In genomic region chr13:32496574-32497160, GRCh38 we compare ENCODE assay signal across 1 cellular context.
TF ChIP-seq lines count a peak whose summit lies in the region.

No MANE protein-coding gene starts in this region.

TF ChIP-seq in K562, 482 proteins besides CTCF, POLR2A, EP300 and RAD21:
- TF ChIP-seq CBFA2T3 (IDR thresholded peaks at IDR 0.05) (peak; percentile 56), NR3C1 (CRISPR knock-in tag; IDR thresholded peaks at IDR 0.05) (no peak), SMARCA4 (IDR thresholded peaks at IDR 0.05) (peak; percentile 46; the same call in 1 of the 2 replicates), TCF3 (CRISPR knock-in tag; IDR thresholded peaks at IDR 0.05) (peak; percentile 48; the same call in 1 of the 2 replicates), OTX1 (CRISPR knock-in tag; IDR thresholded peaks at IDR 0.05) (no peak), ARID1B (IDR thresholded peaks at IDR 0.05) (peak; percentile 68), ETV5 (CRISPR knock-in tag; IDR thresholded peaks at IDR 0.05; ENCODE audit: low read depth) (0 out of 2 replicates have a peak, but pooled peaks have one; percentile 24), CEBPB (tag; IDR thresholded peaks at IDR 0.05) (peak; percentile 74), DPF2 (IDR thresholded peaks at IDR 0.05) (peak; percentile 50; the same call in 1 of the 2 replicates), CBFA2T2 (conservative IDR thresholded peaks at IDR 0.05) (0 out of 2 replicates have a peak, but pooled peaks have one; percentile 28)
- TF ChIP-seq, protein P1, sequence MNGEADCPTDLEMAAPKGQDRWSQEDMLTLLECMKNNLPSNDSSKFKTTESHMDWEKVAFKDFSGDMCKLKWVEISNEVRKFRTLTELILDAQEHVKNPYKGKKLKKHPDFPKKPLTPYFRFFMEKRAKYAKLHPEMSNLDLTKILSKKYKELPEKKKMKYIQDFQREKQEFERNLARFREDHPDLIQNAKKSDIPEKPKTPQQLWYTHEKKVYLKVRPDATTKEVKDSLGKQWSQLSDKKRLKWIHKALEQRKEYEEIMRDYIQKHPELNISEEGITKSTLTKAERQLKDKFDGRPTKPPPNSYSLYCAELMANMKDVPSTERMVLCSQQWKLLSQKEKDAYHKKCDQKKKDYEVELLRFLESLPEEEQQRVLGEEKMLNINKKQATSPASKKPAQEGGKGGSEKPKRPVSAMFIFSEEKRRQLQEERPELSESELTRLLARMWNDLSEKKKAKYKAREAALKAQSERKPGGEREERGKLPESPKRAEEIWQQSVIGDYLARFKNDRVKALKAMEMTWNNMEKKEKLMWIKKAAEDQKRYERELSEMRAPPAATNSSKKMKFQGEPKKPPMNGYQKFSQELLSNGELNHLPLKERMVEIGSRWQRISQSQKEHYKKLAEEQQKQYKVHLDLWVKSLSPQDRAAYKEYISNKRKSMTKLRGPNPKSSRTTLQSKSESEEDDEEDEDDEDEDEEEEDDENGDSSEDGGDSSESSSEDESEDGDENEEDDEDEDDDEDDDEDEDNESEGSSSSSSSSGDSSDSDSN (IDR thresholded peaks at IDR 0.05; ENCODE audit: borderline replicate concordance in 1 of 2, low read depth in 2 of 2, low read length in 2 of 2), result no peak
